1 cellular context compared by ENCODE assay signal in genomic region chr6:33812669-33813068, GRCh38.
TF ChIP-seq lines count a peak whose summit lies in the region.

No MANE protein-coding gene starts in this region.

TF ChIP-seq in K562, 482 proteins besides CTCF, POLR2A, EP300 and RAD21 (continued from another document and continues in another):
- TF ChIP-seq, protein P1, sequence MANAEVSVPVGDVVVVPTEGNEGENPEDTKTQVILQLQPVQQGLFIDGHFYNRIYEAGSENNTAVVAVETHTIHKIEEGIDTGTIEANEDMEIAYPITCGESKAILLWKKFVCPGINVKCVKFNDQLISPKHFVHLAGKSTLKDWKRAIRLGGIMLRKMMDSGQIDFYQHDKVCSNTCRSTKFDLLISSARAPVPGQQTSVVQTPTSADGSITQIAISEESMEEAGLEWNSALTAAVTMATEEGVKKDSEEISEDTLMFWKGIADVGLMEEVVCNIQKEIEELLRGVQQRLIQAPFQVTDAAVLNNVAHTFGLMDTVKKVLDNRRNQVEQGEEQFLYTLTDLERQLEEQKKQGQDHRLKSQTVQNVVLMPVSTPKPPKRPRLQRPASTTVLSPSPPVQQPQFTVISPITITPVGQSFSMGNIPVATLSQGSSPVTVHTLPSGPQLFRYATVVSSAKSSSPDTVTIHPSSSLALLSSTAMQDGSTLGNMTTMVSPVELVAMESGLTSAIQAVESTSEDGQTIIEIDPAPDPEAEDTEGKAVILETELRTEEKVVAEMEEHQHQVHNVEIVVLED (CRISPR knock-in tag; IDR thresholded peaks at IDR 0.05): no peak
- TF ChIP-seq ZC3H4 (CRISPR knock-in tag; IDR thresholded peaks at IDR 0.05; ENCODE audit: borderline replicate concordance) (no peak), ZNF133 (CRISPR knock-in tag; IDR thresholded peaks at IDR 0.05) (no peak), BACH1 (tag; IDR thresholded peaks at IDR 0.05) (no peak), HDAC8 (tag; IDR thresholded peaks at IDR 0.05) (no peak), RCOR1 (IDR thresholded peaks at IDR 0.05; ENCODE audit: borderline replicate concordance in 1 of 2, low read depth in 2 of 2, low read length in 2 of 2) (peak in 1 of 2 experiments; percentile 69; a peak in 2 of 4 replicates), AFF1 (IDR thresholded peaks at IDR 0.05; ENCODE audit: low read depth in 1 of 2, partially characterized antibody in 2 of 2) (peak in 1 of 2 experiments; percentile 93), CBFB (CRISPR knock-in tag; IDR thresholded peaks at IDR 0.05) (no peak), CUX1 (CRISPR knock-in tag; IDR thresholded peaks at IDR 0.05) (no peak), ZBTB49 (CRISPR knock-in tag; IDR thresholded peaks at IDR 0.05; ENCODE audit: borderline replicate concordance) (0 out of 2 replicates have a peak, but pooled peaks have one; percentile 86), SUPT5H (IDR thresholded peaks at IDR 0.05) (no peak), HMGN3 (IDR thresholded peaks at IDR 0.05; ENCODE audit: borderline replicate concordance, extremely low read depth, insufficient read length, low read depth, low read length) (no peak), NFATC3 (IDR thresholded peaks at IDR 0.05) (no peak), TARDBP (IDR thresholded peaks at IDR 0.05) (no peak), PHTF2 (CRISPR knock-in tag; IDR thresholded peaks at IDR 0.05) (no peak), KAT7 (CRISPR knock-in tag; IDR thresholded peaks at IDR 0.05; ENCODE audit: borderline replicate concordance) (no peak), RERE (CRISPR knock-in tag; IDR thresholded peaks at IDR 0.05; ENCODE audit: borderline replicate concordance) (0 out of 2 replicates have a peak, but pooled peaks have one; percentile 29), ZNF224 (CRISPR knock-in tag; IDR thresholded peaks at IDR 0.05) (peak; percentile 70; the same call in 1 of the 2 replicates)
- TF ChIP-seq, protein P2, sequence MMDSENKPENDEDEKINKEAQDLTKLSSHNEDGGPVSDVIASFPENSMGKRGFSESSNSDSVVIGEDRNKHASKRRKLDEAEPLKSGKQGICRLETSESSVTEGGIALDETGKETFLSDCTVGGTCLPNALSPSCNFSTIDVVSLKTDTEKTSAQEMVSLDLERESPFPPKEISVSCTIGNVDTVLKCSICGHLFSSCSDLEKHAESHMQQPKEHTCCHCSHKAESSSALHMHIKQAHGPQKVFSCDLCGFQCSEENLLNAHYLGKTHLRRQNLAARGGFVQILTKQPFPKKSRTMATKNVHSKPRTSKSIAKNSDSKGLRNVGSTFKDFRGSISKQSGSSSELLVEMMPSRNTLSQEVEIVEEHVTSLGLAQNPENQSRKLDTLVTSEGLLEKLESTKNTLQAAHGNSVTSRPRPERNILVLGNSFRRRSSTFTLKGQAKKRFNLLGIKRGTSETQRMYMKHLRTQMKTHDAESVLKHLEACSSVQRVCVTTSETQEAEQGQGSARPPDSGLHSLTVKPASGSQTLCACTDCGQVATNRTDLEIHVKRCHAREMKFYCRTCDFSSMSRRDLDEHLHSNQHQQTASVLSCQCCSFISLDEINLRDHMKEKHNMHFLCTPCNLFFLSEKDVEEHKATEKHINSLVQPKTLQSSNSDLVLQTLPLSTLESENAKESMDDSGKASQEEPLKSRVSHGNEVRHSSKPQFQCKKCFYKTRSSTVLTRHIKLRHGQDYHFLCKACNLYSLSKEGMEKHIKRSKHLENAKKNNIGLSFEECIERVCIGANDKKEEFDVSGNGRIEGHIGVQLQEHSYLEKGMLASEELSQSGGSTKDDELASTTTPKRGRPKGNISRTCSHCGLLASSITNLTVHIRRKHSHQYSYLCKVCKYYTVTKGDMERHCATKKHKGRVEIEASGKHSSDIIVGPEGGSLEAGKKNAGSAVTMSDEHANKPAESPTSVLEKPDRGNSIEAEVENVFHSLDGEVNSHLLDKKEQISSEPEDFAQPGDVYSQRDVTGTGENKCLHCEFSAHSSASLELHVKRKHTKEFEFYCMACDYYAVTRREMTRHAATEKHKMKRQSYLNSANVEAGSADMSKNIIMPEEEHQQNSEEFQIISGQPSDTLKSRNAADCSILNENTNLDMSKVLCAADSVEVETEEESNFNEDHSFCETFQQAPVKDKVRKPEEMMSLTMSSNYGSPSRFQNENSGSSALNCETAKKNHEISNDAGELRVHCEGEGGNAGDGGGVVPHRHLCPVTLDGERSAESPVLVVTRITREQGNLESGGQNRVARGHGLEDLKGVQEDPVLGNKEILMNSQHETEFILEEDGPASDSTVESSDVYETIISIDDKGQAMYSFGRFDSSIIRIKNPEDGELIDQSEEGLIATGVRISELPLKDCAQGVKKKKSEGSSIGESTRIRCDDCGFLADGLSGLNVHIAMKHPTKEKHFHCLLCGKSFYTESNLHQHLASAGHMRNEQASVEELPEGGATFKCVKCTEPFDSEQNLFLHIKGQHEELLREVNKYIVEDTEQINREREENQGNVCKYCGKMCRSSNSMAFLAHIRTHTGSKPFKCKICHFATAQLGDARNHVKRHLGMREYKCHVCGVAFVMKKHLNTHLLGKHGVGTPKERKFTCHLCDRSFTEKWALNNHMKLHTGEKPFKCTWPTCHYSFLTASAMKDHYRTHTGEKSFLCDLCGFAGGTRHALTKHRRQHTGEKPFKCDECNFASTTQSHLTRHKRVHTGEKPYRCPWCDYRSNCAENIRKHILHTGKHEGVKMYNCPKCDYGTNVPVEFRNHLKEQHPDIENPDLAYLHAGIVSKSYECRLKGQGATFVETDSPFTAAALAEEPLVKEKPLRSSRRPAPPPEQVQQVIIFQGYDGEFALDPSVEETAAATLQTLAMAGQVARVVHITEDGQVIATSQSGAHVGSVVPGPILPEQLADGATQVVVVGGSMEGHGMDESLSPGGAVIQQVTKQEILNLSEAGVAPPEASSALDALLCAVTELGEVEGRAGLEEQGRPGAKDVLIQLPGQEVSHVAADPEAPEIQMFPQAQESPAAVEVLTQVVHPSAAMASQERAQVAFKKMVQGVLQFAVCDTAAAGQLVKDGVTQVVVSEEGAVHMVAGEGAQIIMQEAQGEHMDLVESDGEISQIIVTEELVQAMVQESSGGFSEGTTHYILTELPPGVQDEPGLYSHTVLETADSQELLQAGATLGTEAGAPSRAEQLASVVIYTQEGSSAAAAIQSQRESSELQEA (IDR thresholded peaks at IDR 0.05; ENCODE audit: low read depth): no peak
- TF ChIP-seq, protein P3, sequence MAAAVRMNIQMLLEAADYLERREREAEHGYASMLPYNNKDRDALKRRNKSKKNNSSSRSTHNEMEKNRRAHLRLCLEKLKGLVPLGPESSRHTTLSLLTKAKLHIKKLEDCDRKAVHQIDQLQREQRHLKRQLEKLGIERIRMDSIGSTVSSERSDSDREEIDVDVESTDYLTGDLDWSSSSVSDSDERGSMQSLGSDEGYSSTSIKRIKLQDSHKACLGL (CRISPR knock-in tag; IDR thresholded peaks at IDR 0.05; ENCODE audit: borderline replicate concordance, poor library complexity, severe bottlenecking): no peak
